Comparison of ENCODE assay signal across 8 cellular contexts in the genomic region with DNA sequence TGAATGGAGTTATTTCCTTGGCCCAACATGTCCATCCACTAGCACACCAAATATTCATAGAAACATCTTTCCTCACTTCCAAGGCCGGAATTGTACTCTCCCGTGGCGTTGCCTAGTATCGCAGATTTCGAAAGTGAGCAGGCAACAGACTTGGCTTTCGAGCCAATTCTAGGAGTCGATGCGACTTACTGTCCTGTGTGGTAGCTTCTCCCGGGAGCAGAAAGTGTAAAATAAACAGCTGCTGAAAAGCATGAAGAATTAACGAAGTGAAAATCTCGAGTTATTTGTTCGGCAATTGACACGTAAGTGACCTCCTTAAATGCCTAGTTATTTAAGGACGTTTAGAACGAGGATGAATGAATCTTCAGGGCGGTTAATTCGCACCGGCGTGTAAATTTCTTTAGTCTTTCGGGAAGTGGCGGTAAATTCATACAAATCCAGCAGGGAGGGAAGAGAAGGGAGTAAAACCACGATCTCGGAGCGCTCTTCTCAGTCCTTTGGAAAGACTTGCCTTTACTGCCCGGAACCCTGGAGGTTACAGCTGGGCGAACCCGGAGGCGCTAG. TPM values are rescaled to one million over a fixed set of nuclear protein-coding genes. Genes with fewer than 3 reads are reported as not detected.
DNase-seq lines count a peak whose midpoint lies in the region; TF ChIP-seq lines count a peak whose summit lies in the region.

No MANE protein-coding gene starts in this region.

- peak overlapping the region; percentile 83 for H3K9ac ChIP-seq in ES-I3 (ENCODE audit: low read depth, low read length)

- H3K27ac ChIP-seq in epithelial cell of prostate (peak overlapping the region; percentile 60), tibial nerve (peak overlapping the region; percentile 6 to 92 (median 85))

- 0 to 1% methylated on average over 28 of the region's 28 CpGs for WGBS in tibial nerve, 2 donors

- TF ChIP-seq POLR2A in tibial nerve (IDR thresholded peaks at IDR 0.05): no peak

- TF ChIP-seq CTCF in tibial nerve (IDR thresholded peaks at IDR 0.05): no peak

- H3K9me3 ChIP-seq in ES-I3 (ENCODE audit: control insufficient read depth, insufficient read depth, low read length) (no peaks in the 10 kb centered on the region), mononuclear cell (ENCODE audit: low read depth, low read length) (no peaks in the 10 kb centered on the region), tibial nerve (no peaks in the 10 kb centered on the region)

- peak overlapping the region; percentile 59 for H3K4me3 ChIP-seq in mononuclear cell (ENCODE audit: low read length)
- H3K4me3 ChIP-seq in tibial nerve: peak overlapping the region; percentile 68 to 97 (median 84)

- peaks cover 25% of the 10 kb centered on the region for H3K4me1 ChIP-seq in ES-I3 (ENCODE audit: insufficient read depth, low read length)
- peaks cover 32% of the 10 kb centered on the region for H3K4me1 ChIP-seq in mononuclear cell (ENCODE audit: insufficient read depth, low read length)
- H3K4me1 ChIP-seq in tibial nerve: peaks cover 0 to 40% (median 23%) of the 10 kb centered on the region in 4 donors

- no peak for TF ChIP-seq EP300 in tibial nerve (IDR thresholded peaks at IDR 0.05)

- H3K27me3 ChIP-seq in mononuclear cell (ENCODE audit: insufficient read depth, low read length) (peaks cover 20% of the 10 kb centered on the region), tibial nerve (no peaks in the 10 kb centered on the region)

- H3K36me3 ChIP-seq in ES-I3 (ENCODE audit: insufficient read depth, low read length) (no peaks in the 10 kb centered on the region), tibial nerve (no peaks in the 10 kb centered on the region)

- DNase-seq in HPDE6-E6E7 (ENCODE audit: extremely low spot score) (peak; percentile 14), T-helper 9 cell (peak; percentile 0), epithelial cell of prostate (ENCODE audit: low read depth, low spot score) (no peak), tibial nerve (ENCODE audit: low spot score in 2 of 2) (peak in 1 of 2 donors; percentile 62), SIG-M5 treated with dmso at 0.1 percent for 504 hours (lab: John Stamatoyannopoulos, UW; ENCODE audit: unreplicated experiment) (no peak), retina (no peak)

RNA-seq across cellular contexts. Expression of a gene that starts 0.4 kb away (rescaled TPM):
- total RNA-seq in mononuclear cell (14.3 TPM), tibial nerve (10 to 100 TPM; 12.5 to 32.7 (median 23.0) TPM)

Comparison
In these comparisons a context has a peak if more than half of its experiments do, and no peak if none do; other contexts are left out.
1. DNase-seq: peak in HPDE6-E6E7 (single experiment) and T-helper 9 cell (single experiment); none in epithelial cell of prostate (single experiment), SIG-M5 treated with dmso at 0.1 percent for 504 hours (single experiment) and retina (single experiment).